In the genomic region with DNA sequence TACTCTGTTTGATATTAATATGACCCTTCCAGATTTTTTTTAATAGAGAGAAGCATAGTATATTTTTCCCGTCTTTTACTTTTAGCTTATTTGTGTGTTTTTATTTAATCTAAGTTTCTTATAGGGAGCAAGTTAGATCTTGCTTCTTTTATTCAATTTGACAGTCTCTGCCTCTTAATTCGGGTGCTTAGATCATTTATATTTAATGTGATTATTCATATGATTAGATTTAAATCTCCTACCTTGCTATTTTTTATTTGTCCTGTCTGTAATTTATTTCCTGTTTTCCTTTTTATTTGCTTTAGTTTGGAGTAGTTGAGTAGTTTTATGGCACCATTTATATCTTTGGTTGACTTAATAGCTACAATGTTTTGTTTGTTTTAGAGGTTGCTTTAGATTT, we compare ENCODE assay signal across 33 cellular contexts.
"Had no signal": no experiment of that assay in that cellular context is flagged by ENCODE, and none has a peak within 500 bp of the region (broad histone marks: within the 10 kb centered on the region; RNA-seq: fewer than 3 reads in every experiment).

No MANE protein-coding gene starts in this region.

- H3K27me3 ChIP-seq: adrenal gland, ascending aorta, body of pancreas, brain microvascular endothelial cell, breast epithelium, cardiac muscle cell had no signal

- H3K36me3 ChIP-seq: adrenal gland, ascending aorta, brain microvascular endothelial cell, breast epithelium, cardiac muscle cell had no signal

- H3K9me3 ChIP-seq: adrenal gland, ascending aorta, body of pancreas, breast epithelium had no signal

- DNase-seq: activated effector memory CD4-positive, alpha-beta T cell treated with anti-CD3 and anti-CD28 coated beads, Interleukin-2, amount 50 U/mL, for 16 hours; activated effector memory CD4-positive, alpha-beta T cell treated with Interleukin-2 at 50 U/mL for 16 hours; activated gamma-delta T cell; activated gamma-delta T cell treated with Interleukin-2 at 50 U/mL for 16 hours; activated naive CD4-positive, alpha-beta T cell; activated naive CD4-positive, alpha-beta T cell treated with anti-CD3 and anti-CD28 coated beads for 36 hours; activated naive CD4-positive, alpha-beta T cell treated with anti-CD3 and anti-CD28 coated beads, Interleukin-2, amount 10 ng/mL, durations not matched to agents 7 days and 5 days; activated naive CD4-positive, alpha-beta T cell treated with anti-CD3 and anti-CD28 coated beads, Interleukin-2, amount 50 U/mL, for 16 hours; activated naive CD4-positive, alpha-beta T cell treated with Interleukin-2 at 50 U/mL for 16 hours; activated naive CD8-positive, alpha-beta T cell treated with anti-CD3 and anti-CD28 coated beads for 36 hours; activated naive CD8-positive, alpha-beta T cell treated with anti-CD3 and anti-CD28 coated beads, Interleukin-2, amount 10 ng/mL, durations not matched to agents 7 days and 5 days; activated naive CD8-positive, alpha-beta T cell treated with anti-CD3 and anti-CD28 coated beads, Interleukin-2, amount 50 U/mL, for 24 hours; activated T-cell treated with anti-CD3 and anti-CD28 coated beads, Interleukin-2, amount 50 U/mL, for 1 hour; activated T-cell treated with anti-CD3 and anti-CD28 coated beads, Interleukin-2, amount 50 U/mL, for 24 hours; activated T-cell treated with anti-CD3 and anti-CD28 coated beads, Interleukin-2, amount 50 U/mL, for 4 hours; activated T-cell treated with anti-CD3 and anti-CD28 coated beads, Interleukin-2, amount 50 U/mL, for 48 hours; activated T-cell treated with anti-CD3 and anti-CD28 coated beads, Interleukin-2, amount 50 U/mL, for 72 hours; adrenal gland; amniotic stem cell; amygdala; anterior cingulate cortex; body of pancreas; brain microvascular endothelial cell; caudate nucleus; central memory CD4-positive, alpha-beta T cell; cerebellar nuclear complex had no signal

- H3K4me1 ChIP-seq: adrenal gland, ascending aorta, body of pancreas, breast epithelium had no signal

- H3K27ac ChIP-seq: adrenal gland, ascending aorta, body of pancreas, brain microvascular endothelial cell, breast epithelium, cardiac muscle cell had no signal

- ATAC-seq: activated naive CD4-positive, alpha-beta T cell treated with anti-CD3 and anti-CD28 coated beads, Interleukin-2, amount 50 U/mL, for 72 hours; activated naive CD8-positive, alpha-beta T cell treated with anti-CD3 and anti-CD28 coated beads, Interleukin-2, amount 50 U/mL, for 24 hours; activated T-cell treated with anti-CD3 and anti-CD28 coated beads, Interleukin-2, amount 50 U/mL, for 4 hours; activated T-cell treated with anti-CD3 and anti-CD28 coated beads, Interleukin-2, amount 50 U/mL, for 72 hours; activated T-helper 17 cell treated with anti-CD3 and anti-CD28 coated beads, Interleukin-2, amount 50 U/mL, for 72 hours; body of pancreas had no signal

- H3K4me3 ChIP-seq: adrenal gland, ascending aorta, body of pancreas, breast epithelium, cardiac muscle cell had no signal

- FAIRE-seq: astrocyte, bronchial epithelial cell had no signal
